In the genomic region with DNA sequence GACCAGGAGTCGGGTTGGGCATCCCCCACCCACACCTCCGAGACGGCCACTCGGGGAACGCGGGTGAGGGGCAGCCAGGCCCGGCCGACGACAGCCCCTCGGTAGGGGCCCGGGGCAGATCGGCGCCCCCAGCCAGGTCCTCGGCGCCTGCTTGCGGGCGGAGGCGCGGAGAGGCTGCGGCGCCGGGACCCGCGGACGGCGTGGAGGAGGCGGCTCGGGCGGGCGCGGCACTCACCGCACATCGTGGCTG, we compare ENCODE assay signal across 8 cellular contexts. TPM values are rescaled to one million over a fixed set of nuclear protein-coding genes. Genes with fewer than 3 reads are reported as not detected.
DNase-seq lines count a peak whose midpoint lies in the region; ATAC-seq and TF ChIP-seq lines count a peak whose summit lies in the region.

No MANE protein-coding gene starts in this region.

- peak; percentile 12 for ATAC-seq in HG02884 (IDR thresholded peaks at IDR 0.05; ENCODE audit: unreplicated experiment)
- peak; percentile 30 to 47 for ATAC-seq in naive thymus-derived CD8-positive, alpha-beta T cell

- 0% methylated on average over 4 of the region's 33 CpGs for WGBS in mammary epithelial cell (ENCODE audit: low coverage, missing lambda C conversion rate)

- peaks cover 20% of the 10 kb centered on the region for H3K4me1 ChIP-seq in ES-I3 (ENCODE audit: insufficient read depth, low read length)
- H3K4me1 ChIP-seq in mammary epithelial cell (ENCODE audit: insufficient read depth, low read length): peaks cover 12% of the 10 kb centered on the region

- DNase-seq in mammary epithelial cell (no peak), cortex of kidney (lab: John Stamatoyannopoulos, UW) (no peak), T-helper 2 cell (no peak), GF-D8 (lab: John Stamatoyannopoulos, UW) (no peak), NCI-H226 (no peak)
- peak in 2 of 10 donors; percentile 8 to 14 for DNase-seq in naive thymus-derived CD8-positive, alpha-beta T cell

- peak overlapping the region; percentile 69 for H2AFZ ChIP-seq in mammary epithelial cell (ENCODE audit: low read depth, low read length)

- H3K9me3 ChIP-seq in ES-I3 (ENCODE audit: control insufficient read depth, insufficient read depth, low read length) (no peaks in the 10 kb centered on the region), mammary epithelial cell (replicated peaks; ENCODE audit: insufficient read depth, low read length) (no peaks in the 10 kb centered on the region)

- 0 out of 2 replicates have a peak, but pooled peaks cover 6% of the 10 kb centered on the region for H3K36me3 ChIP-seq in ES-I3 (ENCODE audit: insufficient read depth, low read length)
- H3K36me3 ChIP-seq in mammary epithelial cell (ENCODE audit: insufficient read depth, low read length): no peaks in the 10 kb centered on the region

- peaks cover 13 to 56% (median 37%) of the 10 kb centered on the region in 5 donors for H3K27me3 Mint-ChIP-seq in naive thymus-derived CD8-positive, alpha-beta T cell

- H3K9ac ChIP-seq in ES-I3 (ENCODE audit: low read depth, low read length): peak overlapping the region; percentile 60
- H3K9ac ChIP-seq in mammary epithelial cell (ENCODE audit: insufficient read depth, low read length): no peak overlapping the region

- no peak overlapping the region for H3K27ac Mint-ChIP-seq in naive thymus-derived CD8-positive, alpha-beta T cell

- H3K4me1 Mint-ChIP-seq in naive thymus-derived CD8-positive, alpha-beta T cell: peaks cover 0 to 11% (median 8%) of the 10 kb centered on the region in 4 donors

- no peak overlapping the region for H3K27ac ChIP-seq in mammary epithelial cell (ENCODE audit: insufficient read depth, low read depth, low read length)

- CTCF ChIA-PET in mammary epithelial cell (lab: Charles Lee; ENCODE audit: low non-redundant PET): no interaction called here

- dilution Hi-C loops in mammary epithelial cell (cut with HindIII; ENCODE audit: low sequenced_read_pairs): no loop called here

- intact Hi-C loops in mammary epithelial cell (cut with micrococcal nuclease): no loop called here

- no peaks in the 10 kb centered on the region for H4K20me1 ChIP-seq in mammary epithelial cell (ENCODE audit: insufficient read depth, low read length)

- POLR2A ChIA-PET in naive thymus-derived CD8-positive, alpha-beta T cell (lab: Charles Lee): no interaction called here

- no peaks in the 10 kb centered on the region for H3K79me2 ChIP-seq in mammary epithelial cell (ENCODE audit: insufficient read depth, low read length)

- no peak for TF ChIP-seq CTCF in mammary epithelial cell (conservative IDR thresholded peaks at IDR 0.05 in 1 of 2, IDR thresholded peaks at IDR 0.05 in 1 of 2; ENCODE audit: extremely low read depth in 1 of 2, insufficient read depth in 1 of 2, low read depth in 1 of 2, low read length in 2 of 2)

- peak overlapping the region; percentile 95 for H3K4me2 ChIP-seq in mammary epithelial cell (ENCODE audit: insufficient read depth, low read depth, low read length)

- H3K36me3 Mint-ChIP-seq in naive thymus-derived CD8-positive, alpha-beta T cell: no peaks in the 10 kb centered on the region

- in situ Hi-C loops in mammary epithelial cell (cut with MboI; ENCODE audit: low sequenced_read_pairs in 2 of 2): no loop called here

- H3K4me3 ChIP-seq in mammary epithelial cell (replicated peaks in 1 of 3; ENCODE audit: insufficient read depth in 1 of 3, low read depth in 2 of 3, low read length in 3 of 3): peak overlapping the region in 1 of 3 experiments; percentile 25

- peaks cover 26% of the 10 kb centered on the region for H3K27me3 ChIP-seq in mammary epithelial cell (ENCODE audit: insufficient read depth, low read length)

- peak overlapping the region in 1 of 10 donors; percentile 55 for H3K4me3 Mint-ChIP-seq in naive thymus-derived CD8-positive, alpha-beta T cell

- BruUV-seq in mammary epithelial cell (replicated peaks; lab: Mats Ljungman, UMichigan): no TSS peak

- H3K9me3 Mint-ChIP-seq in naive thymus-derived CD8-positive, alpha-beta T cell: no peaks in the 10 kb centered on the region

RNA-seq across cellular contexts. Expression of gene GFPT2, which starts 0.2 kb away (rescaled TPM):
- under 1 TPM in 1 of 2 donors, not detected in 1; 0.83 TPM for total RNA-seq in mammary epithelial cell
- polyA plus RNA-seq in mammary epithelial cell: 0.15 TPM
- polyA minus RNA-seq in mammary epithelial cell: not detected
- 1 to 10 TPM in 1 of 2 experiments, under 1 TPM in 1; 0.52 to 2.9 TPM for total RNA-seq in naive thymus-derived CD8-positive, alpha-beta T cell
- 1 to 10 TPM in 1 of 3 donors, not detected in 2; 2.0 TPM for polyA plus RNA-seq in naive thymus-derived CD8-positive, alpha-beta T cell
